9 cellular contexts compared by ENCODE assay signal in the genomic region with DNA sequence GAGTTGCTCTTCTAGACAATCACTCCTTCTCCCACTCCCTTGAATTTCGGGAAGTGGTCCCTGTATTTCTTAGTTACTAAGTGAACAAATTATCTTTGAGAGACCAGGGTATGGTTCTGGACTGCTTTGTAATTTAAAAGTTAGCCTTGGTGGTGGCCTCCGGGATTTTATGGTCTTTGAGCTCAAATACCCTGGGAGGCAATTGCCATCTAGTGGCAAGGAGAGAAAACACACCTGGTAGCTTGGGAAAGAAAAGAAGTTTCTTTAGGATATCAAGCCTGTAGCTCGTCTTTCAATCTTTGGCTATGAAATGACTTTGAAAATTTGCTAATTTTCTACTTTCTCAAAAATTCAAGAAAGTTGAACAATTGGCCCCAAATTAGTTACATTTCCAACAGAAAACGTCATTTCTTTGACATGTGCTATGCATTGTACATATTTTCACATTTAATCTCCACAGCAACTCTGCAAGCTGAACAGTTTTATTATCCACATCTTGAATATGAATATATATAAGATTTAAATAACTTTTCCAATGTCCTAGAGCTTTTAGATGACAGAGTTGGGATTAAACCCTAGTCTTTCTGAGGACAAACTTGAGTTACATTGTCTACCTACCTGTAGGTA. TPM values are rescaled to one million over a fixed set of nuclear protein-coding genes. Genes with fewer than 3 reads are reported as not detected.
DNase-seq lines count a peak whose midpoint lies in the region; ATAC-seq and TF ChIP-seq lines count a peak whose summit lies in the region.
"Had no signal": no experiment of that assay in that cellular context is flagged by ENCODE, and none has a peak within 500 bp of the region (broad histone marks: within the 10 kb centered on the region; RNA-seq: fewer than 3 reads in every experiment).

No MANE protein-coding gene starts in this region.

- H3K9me3 ChIP-seq in SJSA1 (replicated peaks): no peaks in the 10 kb centered on the region

- H3K27me3 Mint-ChIP-seq in neural crest cell (ENCODE audit: low read depth): no peaks in the 10 kb centered on the region

- ATAC-seq in GM19351 (IDR thresholded peaks at IDR 0.05; ENCODE audit: unreplicated experiment): peak; percentile 66

- H3K36me3 Mint-ChIP-seq in neural crest cell (ENCODE audit: low read depth): no peaks in the 10 kb centered on the region

- DNase-seq in NCI-H2171 treated with DMSO at 0.1 percent for 48 hours (lab: John Stamatoyannopoulos, UW): peak; percentile 3
- DNase-seq in NCI-H2171 (lab: John Stamatoyannopoulos, UW): no peak
- DNase-seq in HT1080 (ENCODE audit: low read depth): peak; percentile 49
- peak; percentile 11 to 40 for DNase-seq in SJSA1 (ENCODE audit: low read depth in 1 of 2, low spot score in 2 of 2)
- DNase-seq in erythroblast (lab: John Stamatoyannopoulos, UW): peak; percentile 13 to 38
- peak; percentile 3 for DNase-seq in neural crest cell (ENCODE audit: low read depth, low spot score)
- DNase-seq in NK-92 treated with Interleukin-12 subunit alpha and Interleukin-12 subunit beta, amount 100 ng/mL, for 24 hours (lab: John Stamatoyannopoulos, UW): no peak

- H3K4me3 ChIP-seq in SJSA1: no peak overlapping the region

- no peaks in the 10 kb centered on the region for H3K4me1 Mint-ChIP-seq in neural crest cell

- TF ChIP-seq POLR2A in erythroblast (IDR thresholded peaks at IDR 0.05; ENCODE audit: low read length): no peak

- H3K4me1 ChIP-seq in SJSA1 (replicated peaks): no peaks in the 10 kb centered on the region

- no peak overlapping the region for H3K27ac ChIP-seq in SJSA1

- no peaks in the 10 kb centered on the region for H3K9me3 Mint-ChIP-seq in neural crest cell

- H3K27me3 ChIP-seq in SJSA1 (replicated peaks): no peaks in the 10 kb centered on the region

- H3K4me3 Mint-ChIP-seq in neural crest cell: no peak overlapping the region

- H3K27ac Mint-ChIP-seq in neural crest cell (ENCODE audit: unreplicated experiment): no peak overlapping the region

- TF ChIP-seq CTCF in neural crest cell (conservative IDR thresholded peaks at IDR 0.05): peak; percentile 86

- no peaks in the 10 kb centered on the region for H3K36me3 ChIP-seq in SJSA1

RNA-seq across cellular contexts. Expression of a gene that starts 39.1 kb away (rescaled TPM):
- total RNA-seq in HT1080 (2014; rRNA removed; shearing (Covaris generic)): not detected in 2 replicates
- polyA plus RNA-seq in HT1080 (2015; cell fraction: cytosol; rRNA removed): not detected in 2 replicates
- polyA plus RNA-seq in HT1080 (2015; cell fraction: nucleus; rRNA removed): not detected in 2 replicates
- not detected in 2 replicates for total RNA-seq in SJSA1 (2014; rRNA removed; shearing (Covaris generic))
- total RNA-seq in neural crest cell: not detected in 2 replicates

RNA-seq across cellular contexts. Expression of a gene that starts 41.3 kb away (rescaled TPM):
- not detected in 2 replicates for total RNA-seq in HT1080 (2014; rRNA removed; shearing (Covaris generic))
- not detected in 2 replicates for polyA plus RNA-seq in HT1080 (2015; cell fraction: cytosol; rRNA removed)
- polyA plus RNA-seq in HT1080 (2015; cell fraction: nucleus; rRNA removed): not detected in 2 replicates
- not detected in 2 replicates for total RNA-seq in SJSA1 (2014; rRNA removed; shearing (Covaris generic))
- total RNA-seq in neural crest cell: not detected in 2 replicates
- polyA plus RNA-seq: adipose tissue had no signal

RNA-seq across cellular contexts. Expression of a gene that starts 58.3 kb away (rescaled TPM):
- 0.10 and 0.37 TPM in 2 replicates for total RNA-seq in HT1080 (2014; rRNA removed; shearing (Covaris generic))
- 0.02 TPM in 1 of 2 replicates, not detected in the other for polyA plus RNA-seq in HT1080 (2015; cell fraction: cytosol; rRNA removed)
- 0.06 TPM in 1 of 2 replicates, not detected in the other for polyA plus RNA-seq in HT1080 (2015; cell fraction: nucleus; rRNA removed)
- total RNA-seq in SJSA1 (2014; rRNA removed; shearing (Covaris generic)): not detected in 2 replicates
- not detected in 2 replicates for total RNA-seq in neural crest cell

Comparison
In these comparisons a context has a peak if more than half of its experiments do, and no peak if none do; other contexts are left out.
1. DNase-seq: peak in NCI-H2171 treated with DMSO at 0.1 percent for 48 hours (single experiment), HT1080 (single experiment), SJSA1 (2 of 2), erythroblast (2 of 2) and neural crest cell (single experiment); none in NCI-H2171 (single experiment) and NK-92 treated with Interleukin-12 subunit alpha and Interleukin-12 subunit beta, amount 100 ng/mL, for 24 hours (single experiment).